In genomic region chr13:110658218-110658911, GRCh38 we compare ENCODE assay signal across 1 cellular context.
TF ChIP-seq lines count a peak whose summit lies in the region.

No MANE protein-coding gene starts in this region.

TF ChIP-seq in GM12878, 131 proteins besides CTCF, POLR2A, EP300 and RAD21:
- TF ChIP-seq CEBPB (IDR thresholded peaks at IDR 0.05; ENCODE audit: borderline replicate concordance in 1 of 2, low read depth in 2 of 2, low read length in 2 of 2) (0 out of 4 replicates have a peak, but pooled peaks of 1 of the 2 experiments have one; percentile 30), BHLHE40 (IDR thresholded peaks at IDR 0.05; ENCODE audit: borderline replicate concordance in 1 of 2, low read depth in 2 of 2, low read length in 1 of 2) (peak; percentile 25 to 43; a peak in 2 of 4 replicates), RAD51 (IDR thresholded peaks at IDR 0.05) (0 out of 2 replicates have a peak, but pooled peaks have one; percentile 5), ZNF24 (IDR thresholded peaks at IDR 0.05) (peak; percentile 10; the same call in 1 of the 2 replicates), MLLT1 (IDR thresholded peaks at IDR 0.05) (peak; percentile 70; the same call in 1 of the 2 replicates), BCL11A (IDR thresholded peaks at IDR 0.05; ENCODE audit: low read depth, low read length) (peak; percentile 49; the same call in 1 of the 2 replicates), NFIC (IDR thresholded peaks at IDR 0.05; ENCODE audit: low read depth, low read length) (peak; percentile 57; the same call in 1 of the 2 replicates), DPF2 (IDR thresholded peaks at IDR 0.05) (peak; percentile 37; the same call in 1 of the 2 replicates), HDGF (IDR thresholded peaks at IDR 0.05) (0 out of 2 replicates have a peak, but pooled peaks have one; percentile 19), RELB (IDR thresholded peaks at IDR 0.05; ENCODE audit: low read depth) (peak; percentile 59; the same call in 1 of the 2 replicates), ATF2 (IDR thresholded peaks at IDR 0.05; ENCODE audit: low read length) (peak; percentile 65), JUNB (IDR thresholded peaks at IDR 0.05) (0 out of 2 replicates have a peak, but pooled peaks have one; percentile 40), SPI1 (IDR thresholded peaks at IDR 0.05; ENCODE audit: borderline replicate concordance, insufficient read depth, low read depth, low read length) (peak; percentile 98), ATF7 (IDR thresholded peaks at IDR 0.05; ENCODE audit: low read depth) (peak; percentile 48), IRF4 (IDR thresholded peaks at IDR 0.05; ENCODE audit: low read depth, low read length) (0 out of 2 replicates have a peak, but pooled peaks have one; percentile 59), MEF2B (IDR thresholded peaks at IDR 0.05; ENCODE audit: partially characterized antibody, poor library complexity, severe bottlenecking) (peak; percentile 34), CBFB (IDR thresholded peaks at IDR 0.05; ENCODE audit: low read depth) (peak; percentile 71), NBN (IDR thresholded peaks at IDR 0.05) (peak; percentile 57; the same call in 1 of the 2 replicates), RUNX3 (IDR thresholded peaks at IDR 0.05; ENCODE audit: low read length) (peak; percentile 82), MTA2 (IDR thresholded peaks at IDR 0.05; ENCODE audit: low read depth) (peak; percentile 62), CREM (IDR thresholded peaks at IDR 0.05; ENCODE audit: low read depth) (0 out of 2 replicates have a peak, but pooled peaks have one; percentile 23), FOXK2 (IDR thresholded peaks at IDR 0.05) (peak; percentile 44; the same call in 1 of the 2 replicates), IKZF2 (IDR thresholded peaks at IDR 0.05) (peak; percentile 89 to 90), CBX5 (IDR thresholded peaks at IDR 0.05; ENCODE audit: low read depth) (0 out of 2 replicates have a peak, but pooled peaks have one; percentile 68), EED (IDR thresholded peaks at IDR 0.05; ENCODE audit: low read depth) (peak; percentile 66), TCF7 (IDR thresholded peaks at IDR 0.05; ENCODE audit: borderline replicate concordance) (peak; percentile 52; the same call in 1 of the 2 replicates), SMARCA5 (IDR thresholded peaks at IDR 0.05) (0 out of 2 replicates have a peak, but pooled peaks have one; percentile 17), IKZF1 (conservative IDR thresholded peaks at IDR 0.05) (peak; percentile 73)
TF ChIP-seq in GM12878: peak in this region for 28; not testable (repeated sequence) for 103.
